Comparison of ENCODE assay signal across 37 cellular contexts in genomic region chr5:120938604-120939003, GRCh38.
"Had no signal": no experiment of that assay in that cellular context is flagged by ENCODE, and none has a peak within 500 bp of the region (broad histone marks: within the 10 kb centered on the region; RNA-seq: fewer than 3 reads in every experiment).

No MANE protein-coding gene starts in this region.

- H3K4me1 Mint-ChIP-seq: activated B cell treated with CpG ODN at 0.5 μM for 24 hours; activated CD4-positive, alpha-beta T cell treated with anti-CD3 and anti-CD28 coated beads for 36 hours; activated CD4-positive, alpha-beta T cell treated with anti-CD3 and anti-CD28 coated beads, Interleukin-2, amount 10 ng/mL, durations not matched to agents 24 days and 14 days; activated CD8-positive, alpha-beta memory T cell treated with anti-CD3 and anti-CD28 coated beads, Interleukin-2, amount 10 ng/mL, durations not matched to agents 7 days and 5 days; activated naive CD4-positive, alpha-beta T cell treated with anti-CD3 and anti-CD28 coated beads, Interleukin-2, amount 50 U/mL, for 24 hours; activated naive CD8-positive, alpha-beta T cell treated with anti-CD3 and anti-CD28 coated beads for 36 hours; activated naive CD8-positive, alpha-beta T cell treated with anti-CD3 and anti-CD28 coated beads, Interleukin-2, amount 50 U/mL, for 24 hours; T-helper 17 cell had no signal

- H3K36me3 Mint-ChIP-seq: activated CD4-positive, alpha-beta memory T cell treated with anti-CD3 and anti-CD28 coated beads for 36 hours; activated CD8-positive, alpha-beta memory T cell treated with anti-CD3 and anti-CD28 coated beads, Interleukin-2, amount 10 ng/mL, durations not matched to agents 7 days and 5 days; activated naive CD4-positive, alpha-beta T cell treated with anti-CD3 and anti-CD28 coated beads, Interleukin-2, amount 50 U/mL, for 24 hours; activated naive CD8-positive, alpha-beta T cell treated with anti-CD3 and anti-CD28 coated beads for 36 hours had no signal

- H3K27me3 Mint-ChIP-seq: activated B cell treated with CpG ODN at 0.5 μM for 24 hours; activated CD4-positive, alpha-beta memory T cell treated with anti-CD3 and anti-CD28 coated beads for 36 hours; activated CD4-positive, alpha-beta T cell treated with anti-CD3 and anti-CD28 coated beads for 36 hours; activated CD4-positive, alpha-beta T cell treated with anti-CD3 and anti-CD28 coated beads, Interleukin-2, amount 10 ng/mL, durations not matched to agents 24 days and 14 days; activated CD8-positive, alpha-beta memory T cell treated with anti-CD3 and anti-CD28 coated beads, Interleukin-2, amount 10 ng/mL, durations not matched to agents 7 days and 5 days; activated naive CD4-positive, alpha-beta T cell treated with anti-CD3 and anti-CD28 coated beads, Interleukin-2, amount 50 U/mL, for 24 hours; activated naive CD8-positive, alpha-beta T cell treated with anti-CD3 and anti-CD28 coated beads for 36 hours; activated naive CD8-positive, alpha-beta T cell treated with anti-CD3 and anti-CD28 coated beads, Interleukin-2, amount 50 U/mL, for 24 hours; T-helper 17 cell had no signal

- H3K27ac ChIP-seq: adrenal gland, body of pancreas, cardiac muscle cell, colonic mucosa, epithelial cell of prostate, esophagus squamous epithelium, gastroesophageal sphincter, WERI-Rb-1 had no signal

- H3K27ac Mint-ChIP-seq: activated B cell treated with CpG ODN at 0.5 μM for 24 hours; activated CD4-positive, alpha-beta memory T cell treated with anti-CD3 and anti-CD28 coated beads for 36 hours; activated CD4-positive, alpha-beta T cell treated with anti-CD3 and anti-CD28 coated beads for 36 hours; activated CD4-positive, alpha-beta T cell treated with anti-CD3 and anti-CD28 coated beads, Interleukin-2, amount 10 ng/mL, durations not matched to agents 24 days and 14 days; activated CD8-positive, alpha-beta memory T cell treated with anti-CD3 and anti-CD28 coated beads, Interleukin-2, amount 10 ng/mL, durations not matched to agents 7 days and 5 days; activated CD8-positive, alpha-beta T cell treated with anti-CD3 and anti-CD28 coated beads, Interleukin-2, amount 10 ng/mL, durations not matched to agents 7 days and 5 days; activated naive CD4-positive, alpha-beta T cell treated with anti-CD3 and anti-CD28 coated beads for 36 hours; activated naive CD4-positive, alpha-beta T cell treated with anti-CD3 and anti-CD28 coated beads, Interleukin-2, amount 50 U/mL, for 24 hours; activated naive CD8-positive, alpha-beta T cell treated with anti-CD3 and anti-CD28 coated beads for 36 hours; activated naive CD8-positive, alpha-beta T cell treated with anti-CD3 and anti-CD28 coated beads, Interleukin-2, amount 50 U/mL, for 24 hours; activated T-helper 1 cell treated with anti-CD3 and anti-CD28 coated beads, Interleukin-12 subunit alpha, Interleukin-12 subunit beta, Interleukin-2, Interleukin-4 antibody, amounts not matched to agents 30 ng/mL and 10 ng/mL and 1 ng/mL, durations not matched to agents 14 hours and 24 hours and 36 hours; activated T-helper 2 cell treated with anti-CD3 and anti-CD28 coated beads, Interferon-gamma antibody, Interleukin-2, Interleukin-4, amounts not matched to agents 10 μg/mL and 5 μg/mL and 100 μg/mL, durations not matched to agents 14 hours and 24 hours and 36 hours; T-helper 17 cell; T-helper 2 cell treated with Interferon-gamma antibody and Interleukin-4, amounts not matched to agents 5 μg/mL and 100 μg/mL, for 36 hours had no signal

- H3K27me3 ChIP-seq: adrenal gland, body of pancreas, cardiac muscle cell, colonic mucosa, esophagus squamous epithelium, gastroesophageal sphincter had no signal

- H3K4me3 Mint-ChIP-seq: activated B cell treated with CpG ODN at 0.5 μM for 24 hours; activated CD4-positive, alpha-beta memory T cell treated with anti-CD3 and anti-CD28 coated beads for 36 hours; activated CD4-positive, alpha-beta T cell treated with anti-CD3 and anti-CD28 coated beads for 36 hours; activated CD4-positive, alpha-beta T cell treated with anti-CD3 and anti-CD28 coated beads, Interleukin-2, amount 10 ng/mL, durations not matched to agents 24 days and 14 days; activated CD8-positive, alpha-beta memory T cell treated with anti-CD3 and anti-CD28 coated beads, Interleukin-2, amount 10 ng/mL, durations not matched to agents 7 days and 5 days; activated CD8-positive, alpha-beta T cell treated with anti-CD3 and anti-CD28 coated beads, Interleukin-2, amount 10 ng/mL, durations not matched to agents 7 days and 5 days; activated naive CD4-positive, alpha-beta T cell treated with anti-CD3 and anti-CD28 coated beads for 36 hours; activated naive CD4-positive, alpha-beta T cell treated with anti-CD3 and anti-CD28 coated beads, Interleukin-2, amount 50 U/mL, for 24 hours; activated naive CD8-positive, alpha-beta T cell treated with anti-CD3 and anti-CD28 coated beads for 36 hours; activated naive CD8-positive, alpha-beta T cell treated with anti-CD3 and anti-CD28 coated beads, Interleukin-2, amount 50 U/mL, for 24 hours; activated T-helper 1 cell treated with anti-CD3 and anti-CD28 coated beads, Interleukin-12 subunit alpha, Interleukin-12 subunit beta, Interleukin-2, Interleukin-4 antibody, amounts not matched to agents 30 ng/mL and 10 ng/mL and 1 ng/mL, durations not matched to agents 14 hours and 24 hours and 36 hours; T-helper 17 cell; T-helper 2 cell treated with Interferon-gamma antibody and Interleukin-4, amounts not matched to agents 5 μg/mL and 100 μg/mL, for 36 hours had no signal

- H3K36me3 ChIP-seq: adrenal gland, cardiac muscle cell, colonic mucosa, esophagus squamous epithelium, gastroesophageal sphincter, WERI-Rb-1 had no signal

- H3K9me3 Mint-ChIP-seq: activated CD4-positive, alpha-beta T cell treated with anti-CD3 and anti-CD28 coated beads, Interleukin-2, amount 10 ng/mL, durations not matched to agents 24 days and 14 days; activated naive CD4-positive, alpha-beta T cell treated with anti-CD3 and anti-CD28 coated beads, Interleukin-2, amount 50 U/mL, for 24 hours; activated naive CD8-positive, alpha-beta T cell treated with anti-CD3 and anti-CD28 coated beads, Interleukin-2, amount 50 U/mL, for 24 hours; activated T-helper 1 cell treated with anti-CD3 and anti-CD28 coated beads, Interleukin-12 subunit alpha, Interleukin-12 subunit beta, Interleukin-2, Interleukin-4 antibody, amounts not matched to agents 30 ng/mL and 10 ng/mL and 1 ng/mL, durations not matched to agents 14 hours and 24 hours and 36 hours; activated T-helper 2 cell treated with anti-CD3 and anti-CD28 coated beads, Interferon-gamma antibody, Interleukin-2, Interleukin-4, amounts not matched to agents 10 μg/mL and 5 μg/mL and 100 μg/mL, durations not matched to agents 14 hours and 24 hours and 36 hours; T-helper 2 cell treated with Interferon-gamma antibody and Interleukin-4, amounts not matched to agents 5 μg/mL and 100 μg/mL, for 36 hours had no signal

- H3K9me3 ChIP-seq: adrenal gland, body of pancreas, colonic mucosa, esophagus squamous epithelium, gastroesophageal sphincter had no signal

- FAIRE-seq: endometrium, endothelial cell of umbilical vein had no signal

- H3K4me3 ChIP-seq: adrenal gland, body of pancreas, cardiac muscle cell, colonic mucosa, esophagus squamous epithelium, gastroesophageal sphincter had no signal

- ATAC-seq: activated CD4-positive, alpha-beta T cell treated with anti-CD3 and anti-CD28 coated beads for 36 hours; activated CD4-positive, CD25-positive, alpha-beta regulatory T cell treated with anti-CD3 and anti-CD28 coated beads, Interleukin-2, amount 50 U/mL, for 24 hours; activated CD8-positive, alpha-beta memory T cell treated with anti-CD3 and anti-CD28 coated beads, Interleukin-2, amount 10 ng/mL, durations not matched to agents 7 days and 5 days; activated CD8-positive, alpha-beta T cell treated with anti-CD3 and anti-CD28 coated beads, Interleukin-2, amount 10 ng/mL, durations not matched to agents 7 days and 5 days; activated naive CD8-positive, alpha-beta T cell treated with anti-CD3 and anti-CD28 coated beads, Interleukin-2, amount 50 U/mL, for 24 hours; body of pancreas; gastroesophageal sphincter; T-helper 17 cell had no signal

- H3K4me1 ChIP-seq: adrenal gland, body of pancreas, colonic mucosa, esophagus squamous epithelium, gastroesophageal sphincter had no signal

- DNase-seq: activated B cell treated with CpG ODN at 0.5 μM for 24 hours; activated CD4-positive, alpha-beta memory T cell treated with anti-CD3 and anti-CD28 coated beads for 36 hours; activated CD4-positive, alpha-beta T cell treated with anti-CD3 and anti-CD28 coated beads for 36 hours; activated CD4-positive, alpha-beta T cell treated with anti-CD3 and anti-CD28 coated beads, Interleukin-2, amount 10 ng/mL, durations not matched to agents 24 days and 14 days; activated CD8-positive, alpha-beta memory T cell treated with anti-CD3 and anti-CD28 coated beads, Interleukin-2, amount 10 ng/mL, durations not matched to agents 7 days and 5 days; activated CD8-positive, alpha-beta memory T cell treated with anti-CD3 and anti-CD28 coated beads, Interleukin-2, amount 50 U/mL, for 4 hours; activated CD8-positive, alpha-beta T cell treated with anti-CD3 and anti-CD28 coated beads, Interleukin-2, amount 10 ng/mL, durations not matched to agents 7 days and 5 days; activated effector memory CD4-positive, alpha-beta T cell treated with anti-CD3 and anti-CD28 coated beads, Interleukin-2, amount 50 U/mL, for 16 hours; activated naive CD4-positive, alpha-beta T cell treated with anti-CD3 and anti-CD28 coated beads for 36 hours; activated naive CD8-positive, alpha-beta T cell treated with anti-CD3 and anti-CD28 coated beads for 36 hours; activated naive CD8-positive, alpha-beta T cell treated with anti-CD3 and anti-CD28 coated beads, Interleukin-2, amount 50 U/mL, for 24 hours; activated T-cell treated with anti-CD3 and anti-CD28 coated beads, Interleukin-2, amount 50 U/mL, for 1 hour; activated T-cell treated with anti-CD3 and anti-CD28 coated beads, Interleukin-2, amount 50 U/mL, for 48 hours; adrenal gland; amygdala; aorta; body of pancreas; central memory CD4-positive, alpha-beta T cell; cerebellar nuclear complex; colonic mucosa; effector CD8-positive, alpha-beta T cell; esophagus squamous epithelium; foreskin melanocyte; T-helper 1 cell; T-helper 17 cell; T1000; WERI-Rb-1 had no signal
